ENCODE assay signal across 24 cellular contexts in the genomic region with DNA sequence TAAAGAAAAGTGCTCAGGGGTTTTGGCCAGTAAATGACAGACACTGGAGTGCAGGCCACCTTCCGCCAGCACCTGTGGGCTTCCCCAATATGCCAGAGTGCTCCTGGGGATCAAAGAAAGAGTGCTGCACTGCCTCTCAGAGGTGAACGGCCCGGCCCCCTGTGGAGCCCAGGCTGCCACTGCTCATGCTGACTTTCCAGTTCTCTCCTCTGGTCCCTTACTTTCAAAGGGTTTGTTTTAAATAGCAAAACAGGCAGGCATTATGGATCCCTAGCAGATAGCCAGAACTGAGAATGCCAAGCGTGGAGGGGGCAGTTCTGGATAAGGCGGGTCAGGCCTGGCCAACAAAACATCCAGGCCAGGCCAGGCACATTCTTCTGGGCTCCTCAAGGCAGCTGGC.
"Had no signal": no experiment of that assay in that cellular context is flagged by ENCODE, and none has a peak within 500 bp of the region (broad histone marks: within the 10 kb centered on the region; RNA-seq: fewer than 3 reads in every experiment).

No MANE protein-coding gene starts in this region.

- H3K9me3 Mint-ChIP-seq: activated B cell treated with CpG ODN at 0.5 μM for 24 hours; activated T-cell treated with anti-CD3 and anti-CD28 coated beads, Interleukin-2, amount 50 U/mL, for 24 hours; activated T-helper 17 cell treated with anti-CD3 and anti-CD28 coated beads, Interleukin-2, amount 50 U/mL, for 72 hours; dendritic cell treated with granulocyte-macrophage colony-stimulating factor and Interleukin-4, amounts not matched to agents 40 ng/mL and 50 ng/mL, for 4 days; naive B cell; T-helper 1 cell treated with Interleukin-12 subunit alpha and Interleukin-12 subunit beta and Interleukin-4 antibody, amounts not matched to agents 30 μg/mL and 1 μg/mL, for 36 hours had no signal

- H3K4me1 ChIP-seq: adrenal gland, ascending aorta had no signal

- H3K4me3 Mint-ChIP-seq: activated B cell treated with CpG ODN at 0.5 μM for 24 hours; activated CD4-positive, alpha-beta T cell treated with anti-CD3 and anti-CD28 coated beads for 36 hours; activated naive CD8-positive, alpha-beta T cell; activated T-cell treated with anti-CD3 and anti-CD28 coated beads, Interleukin-2, amount 50 U/mL, for 24 hours; activated T-helper 17 cell treated with anti-CD3 and anti-CD28 coated beads, Interleukin-2, amount 50 U/mL, for 72 hours; dendritic cell treated with granulocyte-macrophage colony-stimulating factor and Interleukin-4, amounts not matched to agents 40 ng/mL and 50 ng/mL, for 4 days; naive B cell; T-helper 1 cell treated with Interleukin-12 subunit alpha and Interleukin-12 subunit beta and Interleukin-4 antibody, amounts not matched to agents 30 μg/mL and 1 μg/mL, for 36 hours had no signal

- H3K4me1 Mint-ChIP-seq: activated T-helper 17 cell treated with anti-CD3 and anti-CD28 coated beads, Interleukin-2, amount 50 U/mL, for 72 hours had no signal

- H3K36me3 ChIP-seq: adrenal gland, ascending aorta, brain microvascular endothelial cell had no signal

- H3K27ac ChIP-seq: adrenal gland, ascending aorta, brain microvascular endothelial cell, upper lobe of left lung had no signal

- H3K27me3 Mint-ChIP-seq: activated B cell treated with CpG ODN at 0.5 μM for 24 hours; activated CD4-positive, alpha-beta T cell treated with anti-CD3 and anti-CD28 coated beads for 36 hours; activated naive CD8-positive, alpha-beta T cell; activated T-cell treated with anti-CD3 and anti-CD28 coated beads, Interleukin-2, amount 50 U/mL, for 24 hours; dendritic cell treated with granulocyte-macrophage colony-stimulating factor and Interleukin-4, amounts not matched to agents 40 ng/mL and 50 ng/mL, for 4 days; naive B cell had no signal

- H3K27me3 ChIP-seq: adrenal gland, ascending aorta, brain microvascular endothelial cell, upper lobe of left lung had no signal

- H3K27ac Mint-ChIP-seq: activated B cell treated with CpG ODN at 0.5 μM for 24 hours; activated CD4-positive, alpha-beta T cell treated with anti-CD3 and anti-CD28 coated beads for 36 hours; activated naive CD8-positive, alpha-beta T cell; activated T-cell treated with anti-CD3 and anti-CD28 coated beads, Interleukin-2, amount 50 U/mL, for 24 hours; activated T-helper 17 cell treated with anti-CD3 and anti-CD28 coated beads, Interleukin-2, amount 50 U/mL, for 72 hours; dendritic cell treated with granulocyte-macrophage colony-stimulating factor and Interleukin-4, amounts not matched to agents 40 ng/mL and 50 ng/mL, for 4 days; T-helper 1 cell treated with Interleukin-12 subunit alpha and Interleukin-12 subunit beta and Interleukin-4 antibody, amounts not matched to agents 30 μg/mL and 1 μg/mL, for 36 hours had no signal

- H3K36me3 Mint-ChIP-seq: activated naive CD8-positive, alpha-beta T cell; naive B cell had no signal

- DNase-seq: activated B cell treated with CpG ODN at 0.5 μM for 24 hours; activated CD4-positive, alpha-beta T cell treated with anti-CD3 and anti-CD28 coated beads for 36 hours; activated CD4-positive, alpha-beta T cell treated with anti-CD3 and anti-CD28 coated beads, Interleukin-2, amount 50 U/mL, for 4 hours; activated CD8-positive, alpha-beta memory T cell treated with anti-CD3 and anti-CD28 coated beads for 24 hours; activated CD8-positive, alpha-beta memory T cell treated with anti-CD3 and anti-CD28 coated beads, Interleukin-2, amount 50 U/mL, for 4 hours; activated naive CD4-positive, alpha-beta T cell; activated T-cell treated with anti-CD3 and anti-CD28 coated beads, Interleukin-2, amount 50 U/mL, for 24 hours; adrenal gland; brain microvascular endothelial cell; caudate nucleus; effector CD4-positive, alpha-beta T cell; erythroblast; mucosa of descending colon; naive B cell; retina; stimulated activated CD4-positive, alpha-beta T cell treated with anti-CD3 and anti-CD28 coated beads, Interleukin-4, amount 100 ng/mL, for 1 hour; stimulated activated naive CD4-positive, alpha-beta T cell; T1000 had no signal

- H3K4me3 ChIP-seq: adrenal gland, ascending aorta, mucosa of descending colon, upper lobe of left lung had no signal

- H3K9me3 ChIP-seq: adrenal gland, ascending aorta, mucosa of descending colon, upper lobe of left lung had no signal
